In the genomic region with DNA sequence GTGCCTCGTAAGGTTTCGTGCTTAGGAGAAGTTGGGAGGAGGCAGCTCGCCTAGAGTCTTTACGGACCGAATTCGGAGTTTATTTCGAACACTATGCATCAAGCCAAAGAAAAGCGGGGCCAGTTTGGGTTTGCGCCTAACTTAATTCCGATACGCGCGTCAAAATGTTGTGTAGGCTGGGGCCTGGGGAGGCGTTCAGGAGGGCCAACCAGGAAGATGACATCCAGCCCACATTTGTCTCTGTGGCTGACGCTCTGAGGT, we compare ENCODE assay signal across 11 cellular contexts. TPM values are rescaled to one million over a fixed set of nuclear protein-coding genes. Genes with fewer than 3 reads are reported as not detected.
DNase-seq lines count a peak whose midpoint lies in the region; ATAC-seq and TF ChIP-seq lines count a peak whose summit lies in the region.
"Had no signal": no experiment of that assay in that cellular context is flagged by ENCODE, and none has a peak within 500 bp of the region (broad histone marks: within the 10 kb centered on the region; RNA-seq: fewer than 3 reads in every experiment).

No MANE protein-coding gene starts in this region.

- CTCF ChIA-PET in WTC11 (lab: Charles Lee), result interaction anchor here (1.0 to 1.5 kb wide), 3 partner anchors 10 to 282 kb away, joined by 3 to 8 read pairs (median 5); no protein-coding TSS in a partner anchor

- no peak overlapping the region for H3K27ac ChIP-seq in fibroblast of lung (ENCODE audit: insufficient read depth, low read length)
- H3K27ac ChIP-seq: epithelial cell of prostate had no signal

- TF ChIP-seq CTCF in WTC11 (IDR thresholded peaks at IDR 0.05) (no peak), fibroblast of lung (conservative IDR thresholded peaks at IDR 0.05 in 1 of 2, IDR thresholded peaks at IDR 0.05 in 1 of 2; ENCODE audit: low read depth in 1 of 2, low read length in 2 of 2) (no peak)

- no peak overlapping the region for H2AFZ ChIP-seq in fibroblast of lung (ENCODE audit: low read length)

- peak; percentile 2; the same call in 1 of the 2 replicates for ATAC-seq in WTC11

- H3K4me2 ChIP-seq in fibroblast of lung (ENCODE audit: extremely low read depth, insufficient read depth, low read length), result peak overlapping the region; percentile 75
- H3K4me2 ChIP-seq in skeletal muscle satellite cell (ENCODE audit: low read length), result peak overlapping the region; percentile 82

- no peaks in the 10 kb centered on the region for H3K9me3 ChIP-seq in fibroblast of lung (ENCODE audit: control insufficient read depth, insufficient read depth, low read depth, low read length)
- peaks cover 3% of the 10 kb centered on the region for H3K9me3 ChIP-seq in skeletal muscle satellite cell (replicated peaks; ENCODE audit: low read length)

- H3K36me3 Mint-ChIP-seq in WTC11, result no peaks in the 10 kb centered on the region

- POLR2A ChIA-PET in WTC11 (lab: Charles Lee), result no interaction called here

- peak overlapping the region; percentile 6; the same call in 1 of the 2 replicates for H3K4me3 ChIP-seq in H7 (ENCODE audit: insufficient read depth, low read depth, low read length)
- no peak overlapping the region for H3K4me3 ChIP-seq in fibroblast of lung (replicated peaks in 1 of 4; ENCODE audit: control extremely low read depth in 1 of 4, insufficient read depth in 1 of 4, low read depth in 3 of 4, low read length in 4 of 4)
- peak overlapping the region; percentile 65 for H3K4me3 ChIP-seq in skeletal muscle satellite cell (ENCODE audit: low read length)

- H3K36me3 ChIP-seq in H7 (replicated peaks; ENCODE audit: control insufficient read depth, insufficient read depth, low read length) (no peaks in the 10 kb centered on the region), fibroblast of lung (ENCODE audit: control insufficient read depth, insufficient read depth, low read length) (no peaks in the 10 kb centered on the region), skeletal muscle satellite cell (ENCODE audit: insufficient read depth, low read length) (no peaks in the 10 kb centered on the region)

- H3K4me1 ChIP-seq in fibroblast of lung (ENCODE audit: control insufficient read depth, extremely low read depth, insufficient read depth, low read length) (no peaks in the 10 kb centered on the region), skeletal muscle satellite cell (ENCODE audit: control insufficient read depth, insufficient read depth, low read length) (peaks cover 9% of the 10 kb centered on the region)

- H3K27ac Mint-ChIP-seq in WTC11, result no peak overlapping the region

- H3K4me3 Mint-ChIP-seq in WTC11, result peak overlapping the region; percentile 63

- H3K4me1 Mint-ChIP-seq in WTC11, result peaks cover 41% of the 10 kb centered on the region

- H3K79me2 ChIP-seq in fibroblast of lung (ENCODE audit: control insufficient read depth, insufficient read depth, low read length), result no peaks in the 10 kb centered on the region

- DNase-seq in H7, result no peak
- no peak for DNase-seq in WTC11 (ENCODE audit: low spot score)
- no peak for DNase-seq in fibroblast of lung (ENCODE audit: low read depth in 2 of 2)
- DNase-seq in hippocampal formation (lab: John Stamatoyannopoulos, UW), result no peak
- DNase-seq in GM19238 (ENCODE audit: insufficient read length, low spot score), result no peak
- no peak for DNase-seq in stimulated activated CD4-positive, alpha-beta T cell treated with anti-CD3 and anti-CD28 coated beads, Interleukin-2, amount 100 ng/mL, for 48 hours
- DNase-seq: activated gamma-delta T cell treated with Interleukin-2 at 50 U/mL for 16 hours, NCI-H1048, NCI-H748 treated with DMSO at 0.1 percent for 48 hours had no signal

- no peak overlapping the region for H3K9ac ChIP-seq in fibroblast of lung (ENCODE audit: insufficient read depth, low read length)
- H3K9ac ChIP-seq in skeletal muscle satellite cell (ENCODE audit: low read depth, low read length), result no peak overlapping the region

- no peaks in the 10 kb centered on the region for H3K27me3 Mint-ChIP-seq in WTC11 (ENCODE audit: low read depth)

- no peaks in the 10 kb centered on the region for H4K20me1 ChIP-seq in fibroblast of lung (ENCODE audit: control insufficient read depth, extremely low read depth, insufficient read depth, low read length)

- H3K9me3 Mint-ChIP-seq in WTC11, result no peaks in the 10 kb centered on the region

- H3K27me3 ChIP-seq in H7 (ENCODE audit: control insufficient read depth, insufficient read depth, low read length), result peaks cover 100% of the 10 kb centered on the region
- H3K27me3 ChIP-seq in fibroblast of lung (ENCODE audit: control insufficient read depth, insufficient read depth, low read length), result peaks cover 47% of the 10 kb centered on the region
- peaks cover 97% of the 10 kb centered on the region for H3K27me3 ChIP-seq in skeletal muscle satellite cell (ENCODE audit: control insufficient read depth, insufficient read depth, low read length)

TF ChIP-seq in WTC11, 78 proteins besides CTCF, POLR2A, EP300 and RAD21:
- TF ChIP-seq EMX1 (CRISPR knock-in tag; IDR thresholded peaks at IDR 0.05) (no peak), ZNF671 (CRISPR knock-in tag; IDR thresholded peaks at IDR 0.05) (no peak), SMAD4 (CRISPR knock-in tag; IDR thresholded peaks at IDR 0.05) (no peak), GTF2I (CRISPR knock-in tag; conservative IDR thresholded peaks at IDR 0.05) (no peak)
- TF ChIP-seq, protein P1, sequence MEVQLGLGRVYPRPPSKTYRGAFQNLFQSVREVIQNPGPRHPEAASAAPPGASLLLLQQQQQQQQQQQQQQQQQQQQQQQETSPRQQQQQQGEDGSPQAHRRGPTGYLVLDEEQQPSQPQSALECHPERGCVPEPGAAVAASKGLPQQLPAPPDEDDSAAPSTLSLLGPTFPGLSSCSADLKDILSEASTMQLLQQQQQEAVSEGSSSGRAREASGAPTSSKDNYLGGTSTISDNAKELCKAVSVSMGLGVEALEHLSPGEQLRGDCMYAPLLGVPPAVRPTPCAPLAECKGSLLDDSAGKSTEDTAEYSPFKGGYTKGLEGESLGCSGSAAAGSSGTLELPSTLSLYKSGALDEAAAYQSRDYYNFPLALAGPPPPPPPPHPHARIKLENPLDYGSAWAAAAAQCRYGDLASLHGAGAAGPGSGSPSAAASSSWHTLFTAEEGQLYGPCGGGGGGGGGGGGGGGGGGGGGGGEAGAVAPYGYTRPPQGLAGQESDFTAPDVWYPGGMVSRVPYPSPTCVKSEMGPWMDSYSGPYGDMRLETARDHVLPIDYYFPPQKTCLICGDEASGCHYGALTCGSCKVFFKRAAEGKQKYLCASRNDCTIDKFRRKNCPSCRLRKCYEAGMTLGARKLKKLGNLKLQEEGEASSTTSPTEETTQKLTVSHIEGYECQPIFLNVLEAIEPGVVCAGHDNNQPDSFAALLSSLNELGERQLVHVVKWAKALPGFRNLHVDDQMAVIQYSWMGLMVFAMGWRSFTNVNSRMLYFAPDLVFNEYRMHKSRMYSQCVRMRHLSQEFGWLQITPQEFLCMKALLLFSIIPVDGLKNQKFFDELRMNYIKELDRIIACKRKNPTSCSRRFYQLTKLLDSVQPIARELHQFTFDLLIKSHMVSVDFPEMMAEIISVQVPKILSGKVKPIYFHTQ (CRISPR knock-in tag; IDR thresholded peaks at IDR 0.05), result no peak
TF ChIP-seq in WTC11: peak in this region for 0.

RNA-seq across cellular contexts. Expression of a gene that starts 6.4 kb away (rescaled TPM):
- 0.83 and 1.1 TPM in 2 replicates for total RNA-seq in H7 (2014; rRNA removed; shearing (Covaris generic))
- total RNA-seq in WTC11 (2021), result 0.05 to 0.07 TPM (median 0.05 TPM) in 3 replicates
- total RNA-seq in fibroblast of lung, result 0.51 and 0.83 TPM in 2 replicates
- 0.08 and 0.19 TPM in 2 replicates for polyA plus RNA-seq in fibroblast of lung
- 0.45 and 0.63 TPM in 2 replicates for polyA plus RNA-seq in fibroblast of lung (2012)
- polyA minus RNA-seq in fibroblast of lung (ENCODE audit: low replicate concordance), result 0.12 and 0.19 TPM in 2 replicates
- total RNA-seq in skeletal muscle satellite cell (2012; rRNA removed), result 0.22 and 0.25 TPM in 2 replicates

RNA-seq across cellular contexts. Expression of a gene that starts 28.2 kb away (rescaled TPM):
- total RNA-seq in H7 (2014; rRNA removed; shearing (Covaris generic)), result 0.14 TPM in 1 of 2 replicates, not detected in the other
- 0.09 TPM in 1 of 3 replicates, not detected in the others for total RNA-seq in WTC11 (2021)
- not detected in 2 replicates for total RNA-seq in fibroblast of lung
- 0.03 TPM in 1 of 2 replicates, not detected in the other for polyA plus RNA-seq in fibroblast of lung
- not detected in 2 replicates for polyA plus RNA-seq in fibroblast of lung (2012)
- not detected in 2 replicates for polyA minus RNA-seq in fibroblast of lung (ENCODE audit: low replicate concordance)
- not detected in 2 replicates for total RNA-seq in skeletal muscle satellite cell (2012; rRNA removed)

Comparison
In these comparisons a context has a peak if more than half of its experiments do, and no peak if none do; other contexts are left out.
1. H3K4me3 ChIP-seq: peak in H7 (single experiment) and skeletal muscle satellite cell (single experiment); none in fibroblast of lung (0 of 4).